In genomic region chr21:34141373-34141772, GRCh38 we compare ENCODE assay signal across 1 cellular context.
TF ChIP-seq lines count a peak whose summit lies in the region.

No MANE protein-coding gene starts in this region.

TF ChIP-seq in GM23338, 12 proteins besides CTCF, POLR2A, EP300 and RAD21:
- TF ChIP-seq ZNF462 (CRISPR knock-in tag; IDR thresholded peaks at IDR 0.05) (no peak), ZNF114 (CRISPR knock-in tag; IDR thresholded peaks at IDR 0.05) (no peak), POLR2AphosphoS5 (IDR thresholded peaks at IDR 0.05; ENCODE audit: low read depth) (no peak), STAT1 (IDR thresholded peaks at IDR 0.05; ENCODE audit: unreplicated experiment) (no peak), EZH2 (IDR thresholded peaks at IDR 0.05; ENCODE audit: low read depth, unreplicated experiment) (no peak), REST (IDR thresholded peaks at IDR 0.05; ENCODE audit: unreplicated experiment) (no peak), CREB1 (CRISPR knock-in tag; IDR thresholded peaks at IDR 0.05; ENCODE audit: low read depth) (no peak), ZNF331 (CRISPR knock-in tag; IDR thresholded peaks at IDR 0.05; ENCODE audit: low read depth) (no peak), NANOG (IDR thresholded peaks at IDR 0.05; ENCODE audit: borderline replicate concordance) (no peak)
